ENCODE assay signal across 1 cellular context in genomic region chr3:186570096-186570940, GRCh38.
A peak's percentile ranks its signal among the peaks of the same experiment; 100 is the strongest.
TF ChIP-seq lines count a peak whose summit lies in the region.

DNAJB11 (plus strand) TSS chr3:186570720; CDS start chr3:186570898, 178 bp downstream.

TF ChIP-seq in K562, 482 proteins besides CTCF, POLR2A, EP300 and RAD21 (continued from another document and continues in another):
- TF ChIP-seq ZBTB40 (IDR thresholded peaks at IDR 0.05) (peak; percentile 79), ZBTB40 (CRISPR knock-in tag; IDR thresholded peaks at IDR 0.05) (no peak), PHF20 (IDR thresholded peaks at IDR 0.05; ENCODE audit: partially characterized antibody) (peak; percentile 69), ZNF445 (CRISPR knock-in tag; IDR thresholded peaks at IDR 0.05; ENCODE audit: low read depth) (no peak), COPS2 (conservative IDR thresholded peaks at IDR 0.05) (no peak), POLR2H (tag; IDR thresholded peaks at IDR 0.05; ENCODE audit: low read depth) (peak; percentile 82), MLX (CRISPR knock-in tag; conservative IDR thresholded peaks at IDR 0.05) (no peak), RREB1 (CRISPR knock-in tag; IDR thresholded peaks at IDR 0.05) (0 out of 2 replicates have a peak, but pooled peaks have one; percentile 48), MGA (IDR thresholded peaks at IDR 0.05) (no peak; the same call in 1 of the 2 replicates), ELF1 (tag; IDR thresholded peaks at IDR 0.05) (peak; percentile 74), CSDE1 (IDR thresholded peaks at IDR 0.05) (no peak; a peak in 1 of 4 replicates), FOSL1 (tag; conservative IDR thresholded peaks at IDR 0.05) (peak; percentile 24), ARHGAP35 (IDR thresholded peaks at IDR 0.05; ENCODE audit: partially characterized antibody) (no peak), CLOCK (CRISPR knock-in tag; IDR thresholded peaks at IDR 0.05; ENCODE audit: borderline replicate concordance) (no peak), SMARCE1 (IDR thresholded peaks at IDR 0.05) (no peak), SUPT5H (IDR thresholded peaks at IDR 0.05) (peak; percentile 94), ARID1B (IDR thresholded peaks at IDR 0.05) (no peak), ID3 (CRISPR knock-in tag; IDR thresholded peaks at IDR 0.05) (no peak), ID3 (tag; IDR thresholded peaks at IDR 0.05) (no peak)
